ENCODE assay signal across 8 cellular contexts in genomic region chr17:48612854-48613691, GRCh38. TPM values are rescaled to one million over a fixed set of nuclear protein-coding genes. Genes with fewer than 3 reads are reported as not detected.
DNase-seq lines count a peak whose midpoint lies in the region; ATAC-seq and TF ChIP-seq lines count a peak whose summit lies in the region.

No MANE protein-coding gene starts in this region.

- POLR2A ChIA-PET in OCI-LY7 (lab: Charles Lee) = interaction anchor here (0.5 to 0.7 kb wide), 2 partner anchors 174 to 363 kb away, joined by 3 to 8 read pairs; no protein-coding TSS in a partner anchor

- H3K4me2 ChIP-seq in OCI-LY7 (ENCODE audit: low read length) = peak overlapping the region; percentile 73

- intact Hi-C loops in OCI-LY7 (cut with micrococcal nuclease; ENCODE audit: unreplicated experiment) = no loop called here
- intact Hi-C loops in stomach (cut with DNase I; ENCODE audit: low total_unique reads) = no loop called here

- H3K9me2 ChIP-seq in OCI-LY7 (ENCODE audit: insufficient read depth, low read length) = no peaks in the 10 kb centered on the region

- H3K9me3 ChIP-seq in OCI-LY7 (ENCODE audit: low read length) (no peaks in the 10 kb centered on the region), stomach (no peaks in the 10 kb centered on the region)

- no peak for TF ChIP-seq EP300 in stomach (IDR thresholded peaks at IDR 0.05)

- H3K36me3 ChIP-seq in OCI-LY7 (ENCODE audit: insufficient read depth, low read length) (no peaks in the 10 kb centered on the region), stomach (no peaks in the 10 kb centered on the region)

- H3K27me3 ChIP-seq in stomach = peaks cover 10 to 100% (median 100%) of the 10 kb centered on the region in 3 donors

- no TSS peak for BruUV-seq in OCI-LY7 (replicated peaks; lab: Mats Ljungman, UMichigan)

- H3K27ac ChIP-seq in OCI-LY7 (ENCODE audit: low read depth, low read length, poor library complexity, severe bottlenecking) (no peak overlapping the region), stomach (peak overlapping the region in 4 of 5 donors; percentile 73 to 93 (median 80))

- H3K79me2 ChIP-seq in OCI-LY7 (ENCODE audit: insufficient read depth, low read depth, low read length) = no peaks in the 10 kb centered on the region

- H2AFZ ChIP-seq in OCI-LY7 (ENCODE audit: low read length) = peak overlapping the region; percentile 96

- H3K4me3 ChIP-seq in OCI-LY7 (ENCODE audit: low read depth, low read length, poor library complexity, severe bottlenecking) (peak overlapping the region; percentile 72), stomach (peak overlapping the region; percentile 48 to 62 (median 58))

- TF ChIP-seq CTCF in GM12873 (IDR thresholded peaks at IDR 0.05; ENCODE audit: insufficient read depth, low read depth, low read length, missing control alignments) = peak; percentile 35
- TF ChIP-seq CTCF in OCI-LY7 (conservative IDR thresholded peaks at IDR 0.05; ENCODE audit: low read length) = peak; percentile 39; the same call in 1 of the 2 replicates
- TF ChIP-seq CTCF in stomach (IDR thresholded peaks at IDR 0.05) = peak in 1 of 7 experiments; percentile 7

- CTCF ChIA-PET in OCI-LY7 (lab: Charles Lee; ENCODE audit: unreplicated experiment) = no interaction called here

- peak; percentile 78 for DNase-seq in 8988T
- DNase-seq in OCI-LY7 (ENCODE audit: low spot score) = peak; percentile 57
- DNase-seq in amniotic epithelial cell (ENCODE audit: low read depth) = peak; percentile 68
- DNase-seq in left lobe of liver (ENCODE audit: low spot score) = no peak
- no peak for DNase-seq in stomach
- no peak for DNase-seq in T1000 (lab: John Stamatoyannopoulos, UW)
- DNase-seq in globus pallidus (ENCODE audit: low spot score) = no peak

- TF ChIP-seq POLR2A in stomach (IDR thresholded peaks at IDR 0.05) = no peak

- ATAC-seq in left lobe of liver = peak; percentile 54

- peaks cover 31% of the 10 kb centered on the region for H3K4me1 ChIP-seq in OCI-LY7 (ENCODE audit: insufficient read depth, low read length, poor library complexity, severe bottlenecking)
- peaks cover 36 to 67% (median 58%) of the 10 kb centered on the region in 4 donors for H3K4me1 ChIP-seq in stomach

- H4K20me1 ChIP-seq in OCI-LY7 (ENCODE audit: insufficient read depth, low read length) = no peaks in the 10 kb centered on the region

- WGBS in stomach, 5 donors = 3 to 5% (median 3%) methylated on average over 62 to 67 of the region's 67 CpGs

RNA-seq across cellular contexts. Expression of gene HOXB8, which starts 2.0 kb away (rescaled TPM):
- total RNA-seq in OCI-LY7 (2014; rRNA removed; shearing (Covaris generic)) = not detected in 2 replicates
- total RNA-seq in OCI-LY7 (2022) (not detected in 2 replicates), left lobe of liver (0.15 TPM), stomach (10 to 100 TPM in 1 of 5 donors, 1 to 10 TPM in 4; 1.2 to 13.0 (median 1.5) TPM)
- under 1 TPM in 2 of 3 donors, not detected in 1; 0.46 to 0.56 TPM for polyA plus RNA-seq in stomach

RNA-seq across cellular contexts. Expression of gene HOXB7, which starts 2.3 kb away (rescaled TPM):
- 6.3 and 9.2 TPM in 2 replicates for total RNA-seq in OCI-LY7 (2014; rRNA removed; shearing (Covaris generic))
- total RNA-seq in OCI-LY7 (2022) (16.3 and 17.0 TPM in 2 replicates), left lobe of liver (0.50 TPM), stomach (10 to 100 TPM in 1 of 5 donors, 1 to 10 TPM in 4; 1.8 to 16.5 (median 2.3) TPM)
- polyA plus RNA-seq in stomach = 1 to 10 TPM; 1.0 to 8.2 (median 2.8) TPM

RNA-seq across cellular contexts. Expression of gene HOXB6, which starts 8.3 kb away (rescaled TPM):
- 0.41 TPM in 1 of 2 replicates, not detected in the other for total RNA-seq in OCI-LY7 (2014; rRNA removed; shearing (Covaris generic))
- total RNA-seq in OCI-LY7 (2022) = not detected in 2 replicates
- 0.83 TPM for total RNA-seq in left lobe of liver
- 100 to 1,000 TPM in 1 of 5 donors, 10 to 100 TPM in 3, 1 to 10 TPM in 1; 4.2 to 150 (median 11.9) TPM for total RNA-seq in stomach
- polyA plus RNA-seq in stomach = 10 to 100 TPM in 1 of 3 donors, 1 to 10 TPM in 2; 5.7 to 10.2 (median 7.8) TPM

RNA-seq across cellular contexts. Expression of gene HOXB9, which starts 13.1 kb away (rescaled TPM):
- not detected in 2 replicates for total RNA-seq in OCI-LY7 (2014; rRNA removed; shearing (Covaris generic))
- total RNA-seq in OCI-LY7 (2022) (not detected in 2 replicates), left lobe of liver (0.13 TPM), stomach (10 to 100 TPM in 1 of 5 donors, not detected in 4; 11.3 TPM)
- not detected for polyA plus RNA-seq in stomach

RNA-seq across cellular contexts. Expression of gene HOXB5, which starts 19.5 kb away (rescaled TPM):
- not detected in 2 replicates for total RNA-seq in OCI-LY7 (2014; rRNA removed; shearing (Covaris generic))
- total RNA-seq in OCI-LY7 (2022) (not detected in 2 replicates), left lobe of liver (0.55 TPM), stomach (10 to 100 TPM in 2 of 5 donors, under 1 TPM in 2, not detected in 1; 0.43 to 50.4 (median 6.2) TPM)
- polyA plus RNA-seq in stomach = 1 to 10 TPM; 2.2 to 2.7 (median 2.4) TPM

Comparison
In these comparisons a context has a peak if more than half of its experiments do, and no peak if none do; other contexts are left out.
1. DNase-seq: peak in 8988T (single experiment), OCI-LY7 (single experiment) and amniotic epithelial cell (single experiment); none in left lobe of liver (single experiment), stomach (single experiment), T1000 (single experiment) and globus pallidus (single experiment).